In genomic region chr14:70416717-70417349, GRCh38 we compare ENCODE assay signal across 8 cellular contexts. TPM values are rescaled to one million over a fixed set of nuclear protein-coding genes. Genes with fewer than 3 reads are reported as not detected.
DNase-seq lines count a peak whose midpoint lies in the region; ATAC-seq and TF ChIP-seq lines count a peak whose summit lies in the region.

A gene with protein sequence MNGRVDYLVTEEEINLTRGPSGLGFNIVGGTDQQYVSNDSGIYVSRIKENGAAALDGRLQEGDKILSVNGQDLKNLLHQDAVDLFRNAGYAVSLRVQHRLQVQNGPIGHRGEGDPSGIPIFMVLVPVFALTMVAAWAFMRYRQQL (minus strand): TSS chr14:70417090. CDS start chr14:70416963, 127 bp downstream.

- H3K4me3 ChIP-seq in PC-9 (peak within 1 kb of the TSS; percentile 77), fibroblast of the aortic adventitia (ENCODE audit: low read depth, low read length) (peak within 1 kb of the TSS; percentile 74)

- H3K27ac Mint-ChIP-seq in naive thymus-derived CD8-positive, alpha-beta T cell = peak within 1 kb of the TSS; percentile 89 to 99 (median 94)
- peak within 1 kb of the TSS; percentile 89 for H3K27ac Mint-ChIP-seq in stimulated activated memory B cell treated with anti-CD40 and anti-IgM and Interleukin-4, amounts not matched to agents 10 μg/mL and 1 μg/mL and 100 μg/mL, for 72 hours

- no peaks in the 10 kb centered on the region for H3K9me2 ChIP-seq in PC-9 (ENCODE audit: insufficient read depth)

- no peaks in the 10 kb centered on the region for H3K9me3 Mint-ChIP-seq in naive thymus-derived CD8-positive, alpha-beta T cell
- H3K9me3 Mint-ChIP-seq in stimulated activated memory B cell treated with anti-CD40 and anti-IgM and Interleukin-4, amounts not matched to agents 10 μg/mL and 1 μg/mL and 100 μg/mL, for 72 hours = no peaks in the 10 kb centered on the region

- peak; percentile 32 for DNase-seq in GM04504 (ENCODE audit: low read depth)
- peak; percentile 37 for DNase-seq in HS-5 (ENCODE audit: low read depth)
- peak; percentile 80 to 87 for DNase-seq in PC-9
- peak; percentile 31 to 33 for DNase-seq in activated T-helper 1 cell treated with anti-CD3 and anti-CD28 coated beads, Interleukin-2, amount 50 U/mL, for 16 hours (ENCODE audit: low read depth in 1 of 2, low spot score in 1 of 2)
- peak; percentile 69 for DNase-seq in fibroblast of the aortic adventitia (ENCODE audit: low read depth)
- DNase-seq in naive thymus-derived CD8-positive, alpha-beta T cell = peak; percentile 24 to 71 (median 46)

- intact Hi-C loops in PC-9 (cut with micrococcal nuclease; ENCODE audit: unreplicated experiment) = loop anchor here (1.0 to 10.0 kb wide), 2 partner anchors 58 to 398 kb away; partner anchors contain the start of gene COX16

- peaks cover 3 to 19% (median 3%) of the 10 kb centered on the region in 5 donors for H3K27me3 Mint-ChIP-seq in naive thymus-derived CD8-positive, alpha-beta T cell
- H3K27me3 Mint-ChIP-seq in stimulated activated memory B cell treated with anti-CD40 and anti-IgM and Interleukin-4, amounts not matched to agents 10 μg/mL and 1 μg/mL and 100 μg/mL, for 72 hours = no peaks in the 10 kb centered on the region

- peak within 1 kb of the TSS; percentile 93 for H2AFZ ChIP-seq in PC-9

- H3K4me3 Mint-ChIP-seq in naive thymus-derived CD8-positive, alpha-beta T cell = peak within 1 kb of the TSS; percentile 91 to 99 (median 97)
- peak within 1 kb of the TSS; percentile 92 for H3K4me3 Mint-ChIP-seq in stimulated activated memory B cell treated with anti-CD40 and anti-IgM and Interleukin-4, amounts not matched to agents 10 μg/mL and 1 μg/mL and 100 μg/mL, for 72 hours

- no peaks in the 10 kb centered on the region for H3K27me3 ChIP-seq in PC-9 (ENCODE audit: insufficient read depth, low read depth)

- H3K4me1 Mint-ChIP-seq in naive thymus-derived CD8-positive, alpha-beta T cell = peaks cover 14 to 45% (median 38%) of the 10 kb centered on the region in 4 donors
- peaks cover 29% of the 10 kb centered on the region for H3K4me1 Mint-ChIP-seq in stimulated activated memory B cell treated with anti-CD40 and anti-IgM and Interleukin-4, amounts not matched to agents 10 μg/mL and 1 μg/mL and 100 μg/mL, for 72 hours

- peaks cover 19% of the 10 kb centered on the region for H3K79me2 ChIP-seq in PC-9 (ENCODE audit: low read depth)

- peak; percentile 85 to 91 for ATAC-seq in naive thymus-derived CD8-positive, alpha-beta T cell
- ATAC-seq in stimulated activated memory B cell treated with anti-CD40 and anti-IgM and Interleukin-4, amounts not matched to agents 10 μg/mL and 1 μg/mL and 100 μg/mL, for 72 hours = peak; percentile 77
- no peak for ATAC-seq in HG03439 (IDR thresholded peaks at IDR 0.05; ENCODE audit: unreplicated experiment)

- H4K20me1 ChIP-seq in PC-9 (ENCODE audit: insufficient read depth) = no peaks in the 10 kb centered on the region

- peak within 1 kb of the TSS; percentile 71 for H3K27ac ChIP-seq in PC-9

- peak within 1 kb of the TSS; percentile 96 for H3K4me2 ChIP-seq in PC-9

- TF ChIP-seq CTCF in PC-9 (conservative IDR thresholded peaks at IDR 0.05) (no peak), fibroblast of the aortic adventitia (IDR thresholded peaks at IDR 0.05; ENCODE audit: insufficient read depth, low read length) (no peak)

- H3K4me1 ChIP-seq in PC-9 (replicated peaks; ENCODE audit: insufficient read depth) = peaks cover 15% of the 10 kb centered on the region

- POLR2A ChIA-PET in PC-9 (lab: Charles Lee; ENCODE audit: unreplicated experiment) = no interaction called here
- POLR2A ChIA-PET in naive thymus-derived CD8-positive, alpha-beta T cell (lab: Charles Lee) = no interaction called here

- no peaks in the 10 kb centered on the region for H3K9me3 ChIP-seq in PC-9 (ENCODE audit: insufficient read depth, low read depth)

- no peaks in the 10 kb centered on the region for H3K36me3 ChIP-seq in PC-9 (ENCODE audit: low read depth)

- peaks cover 5% of the 10 kb centered on the region; the same call in 1 of the 2 replicates for H3F3A ChIP-seq in PC-9 (ENCODE audit: insufficient read depth, low read depth)

- H3K36me3 Mint-ChIP-seq in naive thymus-derived CD8-positive, alpha-beta T cell = peaks cover 0 to 20% (median 0%) of the 10 kb centered on the region in 3 donors
- H3K36me3 Mint-ChIP-seq in stimulated activated memory B cell treated with anti-CD40 and anti-IgM and Interleukin-4, amounts not matched to agents 10 μg/mL and 1 μg/mL and 100 μg/mL, for 72 hours = peaks cover 3% of the 10 kb centered on the region

- no TSS peak for BruUV-seq in PC-9 (replicated peaks; lab: Mats Ljungman, UMichigan)

- CTCF ChIA-PET in PC-9 (lab: Charles Lee) = no interaction called here

RNA-seq across cellular contexts. Expression of the gene that starts here (rescaled TPM):
- total RNA-seq in PC-9 (2021) (21.2 and 30.2 TPM in 2 replicates), fibroblast of the aortic adventitia (ENCODE audit: low replicate concordance) (17.0 and 25.0 TPM in 2 replicates)
- 10 to 100 TPM; 18.6 to 19.9 TPM for total RNA-seq in naive thymus-derived CD8-positive, alpha-beta T cell
- 10 to 100 TPM; 13.2 to 16.6 (median 15.7) TPM for polyA plus RNA-seq in naive thymus-derived CD8-positive, alpha-beta T cell

Comparison
In these comparisons a context has a peak if more than half of its experiments do, and no peak if none do; other contexts are left out.
1. DNase-seq: peak in every context shown above with its lines; median percentile 84 in PC-9; 69 in fibroblast of the aortic adventitia; 46 in naive thymus-derived CD8-positive, alpha-beta T cell; 37 in HS-5; 32 in GM04504; 32 in activated T-helper 1 cell treated with anti-CD3 and anti-CD28 coated beads, Interleukin-2, amount 50 U/mL, for 16 hours.